Comparison of ENCODE assay signal across 9 cellular contexts in genomic region chr12:55737581-55738112, GRCh38. TPM values are rescaled to one million over a fixed set of nuclear protein-coding genes. Genes with fewer than 3 reads are reported as not detected.
DNase-seq lines count a peak whose midpoint lies in the region; ATAC-seq and TF ChIP-seq lines count a peak whose summit lies in the region.
"Had no signal": no experiment of that assay in that cellular context is flagged by ENCODE, and none has a peak within 500 bp of the region (broad histone marks: within the 10 kb centered on the region; RNA-seq: fewer than 3 reads in every experiment).

No MANE protein-coding gene starts in this region.

- H3K27ac ChIP-seq in lower lobe of right lung (peak overlapping the region; percentile 82), aorta (ENCODE audit: low read depth in 1 of 2, low read length in 2 of 2) (peak overlapping the region in 1 of 2 donors; percentile 80)

- intact Hi-C loops in Caco-2 (cut with micrococcal nuclease; ENCODE audit: unreplicated experiment) (loop anchor here (1.0 to 2.0 kb wide), 8 partner anchors 13 to 304 kb away; partner anchors contain the start of genes PYM1, RPS26 and SUOX), lower lobe of right lung (cut with DNase I) (no loop called here), aorta (cut with DNase I) (loop anchor here (2.0 to 10.0 kb wide), 4 partner anchors 57 to 227 kb away; partner anchors contain the start of genes CDK2 (in 1 of the 2) and PMEL (in 1 of the 2))

- H3K36me3 ChIP-seq in Caco-2 (ENCODE audit: control insufficient read depth, insufficient read depth, low read length), result no peaks in the 10 kb centered on the region
- no peaks in the 10 kb centered on the region for H3K36me3 ChIP-seq in lower lobe of right lung
- H3K36me3 ChIP-seq in aorta (ENCODE audit: control insufficient read depth in 1 of 2, insufficient read depth in 2 of 2, low read length in 1 of 2), result no peaks in the 10 kb centered on the region
- H3K36me3 ChIP-seq: neutrophil had no signal

- CTCF ChIA-PET in Caco-2 (lab: Charles Lee), result interaction anchor here (0.6 to 3.8 kb wide), 27 partner anchors 9 to 466 kb away, joined by 3 to 37 read pairs (median 7); partner anchors contain the start of genes CD63, DNAJC14, ORMDL2 and PA2G4

- H3K27ac Mint-ChIP-seq in Caco-2 (ENCODE audit: unreplicated experiment), result peak overlapping the region; percentile 43

- peaks cover 25% of the 10 kb centered on the region for H3K4me1 Mint-ChIP-seq in Caco-2 (ENCODE audit: low read depth, unreplicated experiment)

- H3K4me1 ChIP-seq in Caco-2 (peaks cover 12% of the 10 kb centered on the region), lower lobe of right lung (peaks cover 23% of the 10 kb centered on the region), aorta (ENCODE audit: control insufficient read depth in 1 of 2, insufficient read depth in 2 of 2, low read length in 2 of 2) (no peaks in the 10 kb centered on the region)

- no peaks in the 10 kb centered on the region for H3K9me3 ChIP-seq in Caco-2
- H3K9me3 ChIP-seq in lower lobe of right lung, result no peaks in the 10 kb centered on the region
- no peaks in the 10 kb centered on the region for H3K9me3 ChIP-seq in aorta (ENCODE audit: control insufficient read depth, low read length)
- H3K9me3 ChIP-seq: neutrophil had no signal

- H3K9me3 Mint-ChIP-seq in Caco-2 (ENCODE audit: unreplicated experiment), result no peaks in the 10 kb centered on the region

- peak; percentile 11 for ATAC-seq in HG03460 (IDR thresholded peaks at IDR 0.05; ENCODE audit: unreplicated experiment)
- ATAC-seq in lower lobe of right lung, result peak; percentile 4
- peak; percentile 9 for ATAC-seq in aorta (ENCODE audit: low FRiP score)

- H3K36me3 Mint-ChIP-seq in Caco-2 (ENCODE audit: insufficient read depth, unreplicated experiment), result no peaks in the 10 kb centered on the region

- TF ChIP-seq CTCF in Caco-2 (IDR thresholded peaks at IDR 0.05; ENCODE audit: insufficient read depth in 1 of 2, low read depth in 1 of 2, low read length in 1 of 2, severe bottlenecking in 1 of 2, unreplicated experiment in 1 of 2) (no peak), lower lobe of right lung (IDR thresholded peaks at IDR 0.05) (no peak)

- H3K27me3 ChIP-seq in Caco-2 (replicated peaks; ENCODE audit: control insufficient read depth, insufficient read depth, low read length) (no peaks in the 10 kb centered on the region), lower lobe of right lung (ENCODE audit: low read depth) (no peaks in the 10 kb centered on the region), aorta (ENCODE audit: control insufficient read depth in 1 of 2, insufficient read depth in 2 of 2, low read length in 1 of 2) (no peaks in the 10 kb centered on the region)

- peak overlapping the region; percentile 77 for H3K4me3 Mint-ChIP-seq in Caco-2 (ENCODE audit: unreplicated experiment)

- H3K4me3 ChIP-seq in Caco-2 (ENCODE audit: low read depth, low read length), result peak overlapping the region; percentile 48
- H3K4me3 ChIP-seq in lower lobe of right lung, result peak overlapping the region; percentile 66
- no peak overlapping the region for H3K4me3 ChIP-seq in aorta (ENCODE audit: low read length in 2 of 2)

- no TSS peak for BruUV-seq in Caco-2 (replicated peaks; lab: Mats Ljungman, UMichigan)

- no peaks in the 10 kb centered on the region for H3K27me3 Mint-ChIP-seq in Caco-2 (ENCODE audit: insufficient read depth, unreplicated experiment)

- POLR2A ChIA-PET in Caco-2 (lab: Charles Lee), result interaction anchor here (0.6 to 0.9 kb wide), 4 partner anchors 9 to 363 kb away, joined by 3 to 6 read pairs (median 4); partner anchors contain the start of genes CD63 and DNAJC14

- no peak for DNase-seq in Caco-2
- DNase-seq in astrocyte of the hippocampus (ENCODE audit: low read depth, low spot score), result peak; percentile 29
- DNase-seq in lower lobe of right lung, result no peak
- no peak for DNase-seq in aorta
- no peak for DNase-seq in G401 (ENCODE audit: low spot score)
- no peak for DNase-seq in COLO829 (ENCODE audit: low spot score)
- DNase-seq in NOMO-1 treated with DMSO at 0.1 percent for 48 hours (lab: John Stamatoyannopoulos, UW; ENCODE audit: unreplicated experiment), result no peak

- 2% methylated on average over 4 of the region's 4 CpGs for WGBS in aorta, 2 donors

- in situ Hi-C loops in G401 (cut with HindIII; ENCODE audit: low sequenced_read_pairs), result no loop called here

RNA-seq across cellular contexts. Expression of gene GDF11, which starts 5.3 kb away (rescaled TPM):
- total RNA-seq in Caco-2 (2022), result 11.0 and 13.3 TPM in 2 replicates
- 3.8 TPM for total RNA-seq in lower lobe of right lung
- 1 to 10 TPM; 6.6 to 9.4 TPM for total RNA-seq in aorta
- polyA plus RNA-seq in aorta, result 1 to 10 TPM; 3.0 to 4.2 TPM
- 16.2 and 29.2 TPM in 2 replicates for total RNA-seq in G401 (2014; rRNA removed; shearing (Covaris generic))

RNA-seq across cellular contexts. Expression of gene CD63, which starts 8.8 kb away (rescaled TPM):
- 947 and 983 TPM in 2 replicates for total RNA-seq in Caco-2 (2022)
- total RNA-seq in lower lobe of right lung, result 1,142 TPM
- total RNA-seq in aorta, result 1,000 to 10,000 TPM; 1,107 to 1,135 TPM
- 1,000 to 10,000 TPM; 1,323 to 1,532 TPM for polyA plus RNA-seq in aorta
- 897 and 1,131 TPM in 2 replicates for total RNA-seq in G401 (2014; rRNA removed; shearing (Covaris generic))

RNA-seq across cellular contexts. Expression of gene RDH5, which starts 17.5 kb away (rescaled TPM):
- 6.0 and 9.7 TPM in 2 replicates for total RNA-seq in Caco-2 (2022)
- 11.1 TPM for total RNA-seq in lower lobe of right lung
- total RNA-seq in aorta, result 10 to 100 TPM; 21.9 to 51.1 TPM
- polyA plus RNA-seq in aorta, result 10 to 100 TPM; 16.7 to 49.4 TPM
- 2.5 and 4.3 TPM in 2 replicates for total RNA-seq in G401 (2014; rRNA removed; shearing (Covaris generic))

RNA-seq across cellular contexts. Expression of gene BLOC1S1, which starts 21.8 kb away (rescaled TPM):
- total RNA-seq in Caco-2 (2022) (59.4 and 73.7 TPM in 2 replicates), lower lobe of right lung (134 TPM), aorta (100 to 1,000 TPM in 1 of 2 donors, 10 to 100 TPM in 1; 87.3 to 115 TPM)
- polyA plus RNA-seq in aorta, result 100 to 1,000 TPM; 248 to 351 TPM
- total RNA-seq in G401 (2014; rRNA removed; shearing (Covaris generic)), result 60.2 and 73.7 TPM in 2 replicates

RNA-seq across cellular contexts. Expression of gene ITGA7, which starts 29.9 kb away (rescaled TPM):
- total RNA-seq in Caco-2 (2022) (46.1 and 47.0 TPM in 2 replicates), lower lobe of right lung (17.5 TPM), aorta (100 to 1,000 TPM; 463 to 747 TPM)
- polyA plus RNA-seq in aorta, result 100 to 1,000 TPM in 1 of 2 donors, 10 to 100 TPM in 1; 76.1 to 633 TPM
- total RNA-seq in G401 (2014; rRNA removed; shearing (Covaris generic)), result 0.58 and 3.0 TPM in 2 replicates

Comparison
In these comparisons a context has a peak if more than half of its experiments do, and no peak if none do; other contexts are left out.
1. H3K4me3 ChIP-seq: peak in Caco-2 (single experiment) and lower lobe of right lung (single experiment); none in aorta (0 of 2).
2. Peak in every context shown above with its lines, with median percentiles within 50 percentile points of each other: ATAC-seq.